9 cellular contexts compared by ENCODE assay signal in the genomic region with DNA sequence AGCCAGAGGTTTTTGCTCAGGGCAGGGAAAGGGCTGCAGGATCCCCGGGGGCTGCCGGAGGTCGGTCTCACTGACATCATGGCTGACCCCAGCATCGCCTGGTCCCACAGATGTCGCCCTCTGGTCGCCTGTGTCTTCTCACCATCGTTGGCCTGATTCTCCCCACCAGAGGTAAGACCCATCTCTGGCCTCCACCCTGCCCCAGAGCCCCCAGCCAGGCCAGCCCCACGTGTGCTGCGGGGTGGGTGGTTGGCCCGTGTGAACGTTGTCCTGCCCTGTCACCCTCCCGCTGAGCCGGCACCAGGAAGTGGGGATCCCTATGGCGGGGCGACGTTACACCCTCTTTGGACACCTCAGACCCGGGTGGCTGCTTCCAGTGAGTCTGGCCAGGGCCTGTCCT. TPM values are rescaled to one million over a fixed set of nuclear protein-coding genes. Genes with fewer than 3 reads are reported as not detected.
DNase-seq lines count a peak whose midpoint lies in the region; ATAC-seq, FAIRE-seq and TF ChIP-seq lines count a peak whose summit lies in the region.
"Had no signal": no experiment of that assay in that cellular context is flagged by ENCODE, and none has a peak within 500 bp of the region (broad histone marks: within the 10 kb centered on the region; RNA-seq: fewer than 3 reads in every experiment).

No MANE protein-coding gene starts in this region.

- H2AFZ ChIP-seq in neuron (ENCODE audit: low read depth, low read length): peak overlapping the region; percentile 69

- H3K9ac ChIP-seq in duodenal mucosa (ENCODE audit: low read depth in 1 of 2, low read length in 2 of 2) (peak overlapping the region; percentile 46 to 69), kidney (ENCODE audit: low read length in 2 of 2) (no peak overlapping the region)

- peak; percentile 71 for DNase-seq in GM13976 (ENCODE audit: low spot score)
- no peak for DNase-seq in SJCRH30
- no peak for DNase-seq in kidney
- no peak for DNase-seq in left lobe of liver (ENCODE audit: low spot score)
- DNase-seq in superior temporal gyrus (ENCODE audit: extremely low spot score): no peak

- H3K4me1 ChIP-seq in SJCRH30 (no peaks in the 10 kb centered on the region), duodenal mucosa (ENCODE audit: control insufficient read depth in 1 of 2, insufficient read depth in 2 of 2, low read length in 2 of 2) (peaks cover 8 to 24% of the 10 kb centered on the region in 2 donors), neuron (ENCODE audit: insufficient read depth, low read length) (peaks cover 30% of the 10 kb centered on the region), kidney (ENCODE audit: control insufficient read depth in 1 of 2, insufficient read depth in 1 of 2, low read depth in 1 of 2, low read length in 2 of 2) (peaks cover 0 to 2% of the 10 kb centered on the region in 2 donors)

- H3K4me3 ChIP-seq in SJCRH30: peak overlapping the region; percentile 47; the same call in 1 of the 2 replicates
- H3K4me3 ChIP-seq in duodenal mucosa (ENCODE audit: low read depth in 1 of 2, low read length in 2 of 2): peak overlapping the region; percentile 74 to 81
- H3K4me3 ChIP-seq in neuron (ENCODE audit: low read length): no peak overlapping the region
- peak overlapping the region in 1 of 2 donors; percentile 44 for H3K4me3 ChIP-seq in kidney (ENCODE audit: low read length in 2 of 2)

- H3K9me3 ChIP-seq in SJCRH30 (replicated peaks) (no peaks in the 10 kb centered on the region), duodenal mucosa (ENCODE audit: control insufficient read depth in 1 of 2, low read length in 2 of 2) (no peaks in the 10 kb centered on the region), neuron (ENCODE audit: low read length) (no peaks in the 10 kb centered on the region), kidney (ENCODE audit: control insufficient read depth in 1 of 2, low read length in 2 of 2) (no peaks in the 10 kb centered on the region)

- H3K36me3 ChIP-seq in SJCRH30 (no peaks in the 10 kb centered on the region), duodenal mucosa (ENCODE audit: control insufficient read depth in 1 of 2, insufficient read depth in 2 of 2, low read length in 2 of 2) (peaks cover 0 to 19% of the 10 kb centered on the region in 2 donors), neuron (ENCODE audit: insufficient read depth, low read length) (no peaks in the 10 kb centered on the region), kidney (ENCODE audit: control insufficient read depth in 1 of 2, insufficient read depth in 2 of 2, low read length in 2 of 2) (no peaks in the 10 kb centered on the region)

- ATAC-seq in HG03196 (IDR thresholded peaks at IDR 0.05; ENCODE audit: unreplicated experiment) (no peak), left lobe of liver (no peak)

- H3K27me3 ChIP-seq in SJCRH30: peaks cover 26% of the 10 kb centered on the region
- peaks cover 22 to 24% of the 10 kb centered on the region in 2 donors for H3K27me3 ChIP-seq in duodenal mucosa (ENCODE audit: control insufficient read depth in 1 of 2, insufficient read depth in 2 of 2, low read length in 2 of 2)
- peaks cover 41% of the 10 kb centered on the region for H3K27me3 ChIP-seq in neuron (ENCODE audit: insufficient read depth, low read length)

- in situ Hi-C loops in GM13976 (cut with MboI; ENCODE audit: low sequenced_read_pairs, unreplicated experiment): no loop called here

- intact Hi-C loops in kidney (cut with DNase I): no loop called here

- TF ChIP-seq CTCF in GM13976 (IDR thresholded peaks at IDR 0.05; ENCODE audit: borderline replicate concordance, control extremely low read depth, extremely low read depth, insufficient read depth, missing control alignments) (no peak), kidney (IDR thresholded peaks at IDR 0.05; ENCODE audit: borderline replicate concordance, extremely low read depth, insufficient read depth) (no peak)

- no peak for FAIRE-seq in kidney (lab: Jason Lieb, UNC)

- no peak overlapping the region for H3K27ac ChIP-seq in SJCRH30
- H3K27ac ChIP-seq in duodenal mucosa (ENCODE audit: low read depth, low read length): no peak overlapping the region
- H3K27ac ChIP-seq in kidney (ENCODE audit: low read depth in 2 of 2, low read length in 2 of 2): no peak overlapping the region

RNA-seq across cellular contexts. Expression of gene FXYD5, which starts 0.9 kb away (rescaled TPM):
- 4.0 and 6.6 TPM in 2 replicates for total RNA-seq in SJCRH30 (2014; rRNA removed; shearing (Covaris generic))
- total RNA-seq in kidney: 84.5 TPM
- 41.9 TPM for polyA plus RNA-seq in kidney (ENCODE audit: insufficient read depth, low read depth, low replicate concordance)
- 7.6 TPM for total RNA-seq in left lobe of liver

RNA-seq across cellular contexts. Expression of gene FXYD7, which starts 12.4 kb away (rescaled TPM):
- not detected in 2 replicates for total RNA-seq in SJCRH30 (2014; rRNA removed; shearing (Covaris generic))
- total RNA-seq in kidney: 0.94 TPM
- not detected for polyA plus RNA-seq in kidney (ENCODE audit: insufficient read depth, low read depth, low replicate concordance)
- total RNA-seq in left lobe of liver: 0.60 TPM
- total RNA-seq: renal cortical epithelial cell had no signal

RNA-seq across cellular contexts. Expression of gene FXYD1, which starts 16.8 kb away (rescaled TPM):
- not detected in 2 replicates for total RNA-seq in SJCRH30 (2014; rRNA removed; shearing (Covaris generic))
- total RNA-seq in kidney (31.8 TPM), left lobe of liver (280 TPM)
- 39.0 TPM for polyA plus RNA-seq in kidney (ENCODE audit: insufficient read depth, low read depth, low replicate concordance)
- total RNA-seq: renal cortical epithelial cell had no signal

RNA-seq across cellular contexts. Expression of gene LGI4, which starts 20.6 kb away (rescaled TPM):
- not detected in 2 replicates for total RNA-seq in SJCRH30 (2014; rRNA removed; shearing (Covaris generic))
- total RNA-seq in kidney (7.5 TPM), left lobe of liver (1.9 TPM)
- polyA plus RNA-seq in kidney (ENCODE audit: insufficient read depth, low read depth, low replicate concordance): 5.1 TPM
- total RNA-seq: renal cortical epithelial cell had no signal

RNA-seq across cellular contexts. Expression of gene FXYD3, which starts 39.8 kb away (rescaled TPM):
- not detected in 2 replicates for total RNA-seq in SJCRH30 (2014; rRNA removed; shearing (Covaris generic))
- total RNA-seq in kidney: 33.7 TPM
- polyA plus RNA-seq in kidney (ENCODE audit: insufficient read depth, low read depth, low replicate concordance): 26.4 TPM
- 1.4 TPM for total RNA-seq in left lobe of liver
- total RNA-seq: renal cortical epithelial cell had no signal

Comparison
In these comparisons a context has a peak if more than half of its experiments do, and no peak if none do; other contexts are left out.
1. H3K9ac ChIP-seq: peak in duodenal mucosa (2 of 2); none in kidney (0 of 2).
2. RNA of gene FXYD1, which starts 16.8 kb away (total RNA-seq): 280 TPM in left lobe of liver (single experiment) and 31.8 TPM in kidney (single experiment); not detected in SJCRH30; every median in the first group is over 10 times any median in the second.